In the genomic region with DNA sequence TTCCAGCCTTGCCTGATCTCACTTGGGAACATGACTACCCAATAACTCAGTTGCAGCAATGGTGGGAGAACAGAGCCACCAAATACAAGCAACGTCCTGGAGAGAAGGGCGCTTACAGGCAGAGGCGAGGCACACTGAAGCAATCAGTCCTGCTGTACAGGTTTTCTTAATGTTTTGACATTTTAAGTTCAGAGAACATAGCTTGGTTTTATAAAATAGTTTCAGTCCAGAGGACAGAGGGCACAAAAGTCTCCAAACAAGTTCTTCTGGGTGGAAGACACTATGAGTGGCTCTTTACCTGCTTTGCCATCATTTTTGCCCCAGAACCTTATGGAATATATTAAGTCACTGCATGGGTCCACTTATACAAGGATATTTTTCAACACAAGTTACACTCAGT, we compare ENCODE assay signal across 2 cellular contexts.
TF ChIP-seq lines count a peak whose summit lies in the region.

No MANE protein-coding gene starts in this region.

TF ChIP-seq in GM23338, 12 proteins besides CTCF, POLR2A, EP300 and RAD21 (continues in another document):
- TF ChIP-seq EZH2 (IDR thresholded peaks at IDR 0.05; ENCODE audit: low read depth, unreplicated experiment) (no peak), ZNF114 (CRISPR knock-in tag; IDR thresholded peaks at IDR 0.05) (no peak), ZNF462 (CRISPR knock-in tag; IDR thresholded peaks at IDR 0.05) (no peak), ZNF331 (CRISPR knock-in tag; IDR thresholded peaks at IDR 0.05; ENCODE audit: low read depth) (no peak), POLR2AphosphoS5 (IDR thresholded peaks at IDR 0.05; ENCODE audit: low read depth) (no peak), CREB1 (CRISPR knock-in tag; IDR thresholded peaks at IDR 0.05; ENCODE audit: low read depth) (no peak), STAT1 (IDR thresholded peaks at IDR 0.05; ENCODE audit: unreplicated experiment) (no peak), NANOG (IDR thresholded peaks at IDR 0.05; ENCODE audit: borderline replicate concordance) (no peak), JUNB (IDR thresholded peaks at IDR 0.05; ENCODE audit: unreplicated experiment) (no peak)
- TF ChIP-seq, protein P1, sequence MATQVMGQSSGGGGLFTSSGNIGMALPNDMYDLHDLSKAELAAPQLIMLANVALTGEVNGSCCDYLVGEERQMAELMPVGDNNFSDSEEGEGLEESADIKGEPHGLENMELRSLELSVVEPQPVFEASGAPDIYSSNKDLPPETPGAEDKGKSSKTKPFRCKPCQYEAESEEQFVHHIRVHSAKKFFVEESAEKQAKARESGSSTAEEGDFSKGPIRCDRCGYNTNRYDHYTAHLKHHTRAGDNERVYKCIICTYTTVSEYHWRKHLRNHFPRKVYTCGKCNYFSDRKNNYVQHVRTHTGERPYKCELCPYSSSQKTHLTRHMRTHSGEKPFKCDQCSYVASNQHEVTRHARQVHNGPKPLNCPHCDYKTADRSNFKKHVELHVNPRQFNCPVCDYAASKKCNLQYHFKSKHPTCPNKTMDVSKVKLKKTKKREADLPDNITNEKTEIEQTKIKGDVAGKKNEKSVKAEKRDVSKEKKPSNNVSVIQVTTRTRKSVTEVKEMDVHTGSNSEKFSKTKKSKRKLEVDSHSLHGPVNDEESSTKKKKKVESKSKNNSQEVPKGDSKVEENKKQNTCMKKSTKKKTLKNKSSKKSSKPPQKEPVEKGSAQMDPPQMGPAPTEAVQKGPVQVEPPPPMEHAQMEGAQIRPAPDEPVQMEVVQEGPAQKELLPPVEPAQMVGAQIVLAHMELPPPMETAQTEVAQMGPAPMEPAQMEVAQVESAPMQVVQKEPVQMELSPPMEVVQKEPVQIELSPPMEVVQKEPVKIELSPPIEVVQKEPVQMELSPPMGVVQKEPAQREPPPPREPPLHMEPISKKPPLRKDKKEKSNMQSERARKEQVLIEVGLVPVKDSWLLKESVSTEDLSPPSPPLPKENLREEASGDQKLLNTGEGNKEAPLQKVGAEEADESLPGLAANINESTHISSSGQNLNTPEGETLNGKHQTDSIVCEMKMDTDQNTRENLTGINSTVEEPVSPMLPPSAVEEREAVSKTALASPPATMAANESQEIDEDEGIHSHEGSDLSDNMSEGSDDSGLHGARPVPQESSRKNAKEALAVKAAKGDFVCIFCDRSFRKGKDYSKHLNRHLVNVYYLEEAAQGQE (IDR thresholded peaks at IDR 0.05; ENCODE audit: unreplicated experiment) = no peak

TF ChIP-seq in H1, 55 proteins besides CTCF, POLR2A, EP300 and RAD21:
- TF ChIP-seq HDAC6 (IDR thresholded peaks at IDR 0.05; ENCODE audit: low read depth, low read length) = no peak
- TF ChIP-seq SP1 (IDR thresholded peaks at IDR 0.05; ENCODE audit: low read depth, low read length) = no peak
- no peak for TF ChIP-seq RXRA (IDR thresholded peaks at IDR 0.05; ENCODE audit: insufficient read depth, low read depth, low read length)
- no peak for TF ChIP-seq SP4 (IDR thresholded peaks at IDR 0.05; ENCODE audit: low read length)
- TF ChIP-seq, protein P2, sequence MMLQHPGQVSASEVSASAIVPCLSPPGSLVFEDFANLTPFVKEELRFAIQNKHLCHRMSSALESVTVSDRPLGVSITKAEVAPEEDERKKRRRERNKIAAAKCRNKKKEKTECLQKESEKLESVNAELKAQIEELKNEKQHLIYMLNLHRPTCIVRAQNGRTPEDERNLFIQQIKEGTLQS (IDR thresholded peaks at IDR 0.05; ENCODE audit: insufficient read depth, low read depth, low read length) = no peak
- TF ChIP-seq ASH2L (IDR thresholded peaks at IDR 0.05; ENCODE audit: low read length) = no peak
- TF ChIP-seq, protein P3, sequence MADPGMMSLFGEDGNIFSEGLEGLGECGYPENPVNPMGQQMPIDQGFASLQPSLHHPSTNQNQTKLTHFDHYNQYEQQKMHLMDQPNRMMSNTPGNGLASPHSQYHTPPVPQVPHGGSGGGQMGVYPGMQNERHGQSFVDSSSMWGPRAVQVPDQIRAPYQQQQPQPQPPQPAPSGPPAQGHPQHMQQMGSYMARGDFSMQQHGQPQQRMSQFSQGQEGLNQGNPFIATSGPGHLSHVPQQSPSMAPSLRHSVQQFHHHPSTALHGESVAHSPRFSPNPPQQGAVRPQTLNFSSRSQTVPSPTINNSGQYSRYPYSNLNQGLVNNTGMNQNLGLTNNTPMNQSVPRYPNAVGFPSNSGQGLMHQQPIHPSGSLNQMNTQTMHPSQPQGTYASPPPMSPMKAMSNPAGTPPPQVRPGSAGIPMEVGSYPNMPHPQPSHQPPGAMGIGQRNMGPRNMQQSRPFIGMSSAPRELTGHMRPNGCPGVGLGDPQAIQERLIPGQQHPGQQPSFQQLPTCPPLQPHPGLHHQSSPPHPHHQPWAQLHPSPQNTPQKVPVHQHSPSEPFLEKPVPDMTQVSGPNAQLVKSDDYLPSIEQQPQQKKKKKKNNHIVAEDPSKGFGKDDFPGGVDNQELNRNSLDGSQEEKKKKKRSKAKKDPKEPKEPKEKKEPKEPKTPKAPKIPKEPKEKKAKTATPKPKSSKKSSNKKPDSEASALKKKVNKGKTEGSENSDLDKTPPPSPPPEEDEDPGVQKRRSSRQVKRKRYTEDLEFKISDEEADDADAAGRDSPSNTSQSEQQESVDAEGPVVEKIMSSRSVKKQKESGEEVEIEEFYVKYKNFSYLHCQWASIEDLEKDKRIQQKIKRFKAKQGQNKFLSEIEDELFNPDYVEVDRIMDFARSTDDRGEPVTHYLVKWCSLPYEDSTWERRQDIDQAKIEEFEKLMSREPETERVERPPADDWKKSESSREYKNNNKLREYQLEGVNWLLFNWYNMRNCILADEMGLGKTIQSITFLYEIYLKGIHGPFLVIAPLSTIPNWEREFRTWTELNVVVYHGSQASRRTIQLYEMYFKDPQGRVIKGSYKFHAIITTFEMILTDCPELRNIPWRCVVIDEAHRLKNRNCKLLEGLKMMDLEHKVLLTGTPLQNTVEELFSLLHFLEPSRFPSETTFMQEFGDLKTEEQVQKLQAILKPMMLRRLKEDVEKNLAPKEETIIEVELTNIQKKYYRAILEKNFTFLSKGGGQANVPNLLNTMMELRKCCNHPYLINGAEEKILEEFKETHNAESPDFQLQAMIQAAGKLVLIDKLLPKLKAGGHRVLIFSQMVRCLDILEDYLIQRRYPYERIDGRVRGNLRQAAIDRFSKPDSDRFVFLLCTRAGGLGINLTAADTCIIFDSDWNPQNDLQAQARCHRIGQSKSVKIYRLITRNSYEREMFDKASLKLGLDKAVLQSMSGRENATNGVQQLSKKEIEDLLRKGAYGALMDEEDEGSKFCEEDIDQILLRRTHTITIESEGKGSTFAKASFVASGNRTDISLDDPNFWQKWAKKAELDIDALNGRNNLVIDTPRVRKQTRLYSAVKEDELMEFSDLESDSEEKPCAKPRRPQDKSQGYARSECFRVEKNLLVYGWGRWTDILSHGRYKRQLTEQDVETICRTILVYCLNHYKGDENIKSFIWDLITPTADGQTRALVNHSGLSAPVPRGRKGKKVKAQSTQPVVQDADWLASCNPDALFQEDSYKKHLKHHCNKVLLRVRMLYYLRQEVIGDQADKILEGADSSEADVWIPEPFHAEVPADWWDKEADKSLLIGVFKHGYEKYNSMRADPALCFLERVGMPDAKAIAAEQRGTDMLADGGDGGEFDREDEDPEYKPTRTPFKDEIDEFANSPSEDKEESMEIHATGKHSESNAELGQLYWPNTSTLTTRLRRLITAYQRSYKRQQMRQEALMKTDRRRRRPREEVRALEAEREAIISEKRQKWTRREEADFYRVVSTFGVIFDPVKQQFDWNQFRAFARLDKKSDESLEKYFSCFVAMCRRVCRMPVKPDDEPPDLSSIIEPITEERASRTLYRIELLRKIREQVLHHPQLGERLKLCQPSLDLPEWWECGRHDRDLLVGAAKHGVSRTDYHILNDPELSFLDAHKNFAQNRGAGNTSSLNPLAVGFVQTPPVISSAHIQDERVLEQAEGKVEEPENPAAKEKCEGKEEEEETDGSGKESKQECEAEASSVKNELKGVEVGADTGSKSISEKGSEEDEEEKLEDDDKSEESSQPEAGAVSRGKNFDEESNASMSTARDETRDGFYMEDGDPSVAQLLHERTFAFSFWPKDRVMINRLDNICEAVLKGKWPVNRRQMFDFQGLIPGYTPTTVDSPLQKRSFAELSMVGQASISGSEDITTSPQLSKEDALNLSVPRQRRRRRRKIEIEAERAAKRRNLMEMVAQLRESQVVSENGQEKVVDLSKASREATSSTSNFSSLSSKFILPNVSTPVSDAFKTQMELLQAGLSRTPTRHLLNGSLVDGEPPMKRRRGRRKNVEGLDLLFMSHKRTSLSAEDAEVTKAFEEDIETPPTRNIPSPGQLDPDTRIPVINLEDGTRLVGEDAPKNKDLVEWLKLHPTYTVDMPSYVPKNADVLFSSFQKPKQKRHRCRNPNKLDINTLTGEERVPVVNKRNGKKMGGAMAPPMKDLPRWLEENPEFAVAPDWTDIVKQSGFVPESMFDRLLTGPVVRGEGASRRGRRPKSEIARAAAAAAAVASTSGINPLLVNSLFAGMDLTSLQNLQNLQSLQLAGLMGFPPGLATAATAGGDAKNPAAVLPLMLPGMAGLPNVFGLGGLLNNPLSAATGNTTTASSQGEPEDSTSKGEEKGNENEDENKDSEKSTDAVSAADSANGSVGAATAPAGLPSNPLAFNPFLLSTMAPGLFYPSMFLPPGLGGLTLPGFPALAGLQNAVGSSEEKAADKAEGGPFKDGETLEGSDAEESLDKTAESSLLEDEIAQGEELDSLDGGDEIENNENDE (IDR thresholded peaks at IDR 0.05; ENCODE audit: insufficient replicate concordance, low read length) = no peak
- TF ChIP-seq CHD2 (IDR thresholded peaks at IDR 0.05; ENCODE audit: low read length) = no peak
- no peak for TF ChIP-seq RFX5 (IDR thresholded peaks at IDR 0.05; ENCODE audit: borderline replicate concordance, low read depth, low read length)
- TF ChIP-seq EZH2 (IDR thresholded peaks at IDR 0.05; ENCODE audit: low read depth, low read length, severe bottlenecking) = no peak
- TF ChIP-seq CTBP2 (IDR thresholded peaks at IDR 0.05; ENCODE audit: borderline replicate concordance, insufficient read depth, insufficient read length, low read length) = no peak
- TF ChIP-seq SRF (IDR thresholded peaks at IDR 0.05; ENCODE audit: low read depth, low read length) = no peak
- TF ChIP-seq, protein P4, sequence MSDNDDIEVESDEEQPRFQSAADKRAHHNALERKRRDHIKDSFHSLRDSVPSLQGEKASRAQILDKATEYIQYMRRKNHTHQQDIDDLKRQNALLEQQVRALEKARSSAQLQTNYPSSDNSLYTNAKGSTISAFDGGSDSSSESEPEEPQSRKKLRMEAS (IDR thresholded peaks at IDR 0.05) = no peak
